In genomic region chr9:38089387-38090165, GRCh38 we compare ENCODE assay signal across 1 cellular context.
TF ChIP-seq lines count a peak whose summit lies in the region.

No MANE protein-coding gene starts in this region.

TF ChIP-seq in GM12878, 131 proteins besides CTCF, POLR2A, EP300 and RAD21 (continued from another document):
- TF ChIP-seq ZNF592 (IDR thresholded peaks at IDR 0.05) (0 out of 2 replicates have a peak, but pooled peaks have one; percentile 53), BACH1 (IDR thresholded peaks at IDR 0.05; ENCODE audit: borderline replicate concordance) (no peak), GATAD2B (conservative IDR thresholded peaks at IDR 0.05; ENCODE audit: low read depth) (0 out of 2 replicates have a peak, but pooled peaks have one; percentile 20), MEF2A (IDR thresholded peaks at IDR 0.05; ENCODE audit: insufficient read depth, low read depth, low read length) (0 out of 2 replicates have a peak, but pooled peaks have one; percentile 8), RUNX3 (IDR thresholded peaks at IDR 0.05; ENCODE audit: low read length) (peak; percentile 55), EED (IDR thresholded peaks at IDR 0.05; ENCODE audit: low read depth) (peak; percentile 67; the same call in 1 of the 2 replicates), ZNF687 (IDR thresholded peaks at IDR 0.05) (peak; percentile 25; the same call in 1 of the 2 replicates), ZBTB11 (CRISPR knock-in tag; IDR thresholded peaks at IDR 0.05) (no peak), PKNOX1 (IDR thresholded peaks at IDR 0.05) (no peak), DPF2 (IDR thresholded peaks at IDR 0.05) (0 out of 2 replicates have a peak, but pooled peaks have one; percentile 35), BCLAF1 (IDR thresholded peaks at IDR 0.05) (no peak), RAD51 (IDR thresholded peaks at IDR 0.05) (no peak), IRF4 (IDR thresholded peaks at IDR 0.05; ENCODE audit: low read depth, low read length) (no peak)
